Comparison of ENCODE assay signal across 8 cellular contexts in the genomic region with DNA sequence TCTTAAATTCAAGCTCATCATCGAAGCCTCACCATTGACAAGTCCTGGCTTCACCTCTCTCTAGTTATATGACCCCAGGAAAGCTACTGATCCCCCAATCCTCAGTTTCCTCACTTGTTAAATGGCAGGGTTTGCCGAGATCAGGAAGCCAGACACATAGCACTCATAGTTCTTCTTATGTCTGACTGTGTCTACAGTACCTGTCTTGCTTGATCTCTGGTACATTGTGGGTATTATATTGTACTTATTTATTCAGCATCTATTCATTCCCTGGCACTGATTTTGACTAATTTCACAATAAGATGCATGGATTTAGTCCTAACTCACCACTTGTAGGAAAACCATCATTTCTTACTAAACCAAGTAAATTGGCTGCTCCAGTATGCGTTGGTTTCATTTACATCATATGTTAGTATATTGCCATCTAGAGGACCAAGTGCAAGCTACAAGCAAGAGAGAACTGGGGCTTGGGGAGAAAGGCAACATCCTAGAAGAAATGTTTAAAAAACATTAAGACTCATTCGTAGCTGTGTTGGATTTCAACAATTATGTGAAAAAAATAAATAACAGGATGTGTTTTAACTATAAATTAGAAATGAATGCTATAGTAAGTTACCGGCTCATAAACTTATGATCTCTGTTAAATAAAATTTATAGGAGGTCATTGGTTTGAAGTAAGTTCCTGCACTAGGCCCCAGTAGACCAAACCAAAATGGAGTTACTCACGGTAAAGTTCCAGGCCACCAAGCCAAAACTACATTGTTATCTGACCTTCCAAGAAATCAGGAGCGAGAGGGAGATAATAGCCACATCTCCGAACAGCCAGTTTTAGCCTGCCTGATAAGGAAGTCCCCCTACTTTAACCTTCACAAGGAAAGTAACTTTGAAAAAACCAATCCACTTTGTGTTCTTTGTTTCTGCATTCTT. TPM values are rescaled to one million over a fixed set of nuclear protein-coding genes. Genes with fewer than 3 reads are reported as not detected.
A peak's percentile ranks its signal among the peaks of the same experiment; 100 is the strongest.
DNase-seq lines count a peak whose midpoint lies in the region; ATAC-seq and TF ChIP-seq lines count a peak whose summit lies in the region.
"Not testable (repeated sequence)": the region's sequence is repeated elsewhere in the genome, so short reads cannot be mapped to it uniquely, and the experiment has no call there.

No MANE protein-coding gene starts in this region.

- H3K9me3 ChIP-seq in ascending aorta; lung (ENCODE audit: control insufficient read depth in 2 of 2, insufficient read depth in 1 of 2, low read length in 1 of 2): not testable (repeated sequence)

- peak; percentile 25 to 69 (median 61) for TF ChIP-seq CTCF in ascending aorta (IDR thresholded peaks at IDR 0.05)
- TF ChIP-seq CTCF in fibroblast of pulmonary artery (IDR thresholded peaks at IDR 0.05; ENCODE audit: low read length, missing control alignments): peak; percentile 51
- TF ChIP-seq CTCF in lung (IDR thresholded peaks at IDR 0.05; ENCODE audit: control extremely low read depth, extremely low read depth): peak; percentile 41

- not testable (repeated sequence) for H3K4me3 ChIP-seq in ascending aorta; fibroblast of pulmonary artery (replicated peaks; ENCODE audit: low read depth, low read length); lung

- DNase-seq in CD1c-positive myeloid dendritic cell (ENCODE audit: extremely low spot score) (peak; percentile 54), NCI-H1092 (lab: John Stamatoyannopoulos, UW) (peak; percentile 3), SHP77 (lab: John Stamatoyannopoulos, UW) (peak; percentile 48 to 55), fibroblast of pulmonary artery (ENCODE audit: low read depth) (peak; percentile 88)
- not testable (repeated sequence) for DNase-seq in ascending aorta (ENCODE audit: low spot score in 2 of 2); lung (ENCODE audit: low spot score)
- DNase-seq in stimulated activated CD4-positive, alpha-beta T cell treated with anti-CD3 and anti-CD28 coated beads, Interleukin-4, amount 100 ng/mL, for 24 hours: peak; percentile 6

- intact Hi-C loops in ascending aorta (cut with DNase I): not testable (repeated sequence)

- WGBS in lung, 2 donors: 48 to 61% methylated on average over 7 to 8 of the region's 8 CpGs

- not testable (repeated sequence) for H3K27ac ChIP-seq in ascending aorta; lung (ENCODE audit: low read depth in 1 of 2, low read length in 1 of 2)

- H3K4me1 ChIP-seq in ascending aorta; lung (ENCODE audit: control insufficient read depth in 2 of 2, insufficient read depth in 2 of 2, low read length in 2 of 2): not testable (repeated sequence)

- H3K36me3 ChIP-seq in ascending aorta; lung (ENCODE audit: control insufficient read depth in 2 of 2, insufficient read depth in 2 of 2, low read length in 2 of 2): not testable (repeated sequence)

- ATAC-seq in GM21526 (IDR thresholded peaks at IDR 0.05; ENCODE audit: low FRiP score, unreplicated experiment) (peak; percentile 58), lung (ENCODE audit: insufficient read depth, low FRiP score) (peak; percentile 56)

- not testable (repeated sequence) for H3K27me3 ChIP-seq in ascending aorta; lung (ENCODE audit: control insufficient read depth, insufficient read depth)

RNA-seq across cellular contexts. Expression of a gene that starts 36.7 kb away (rescaled TPM):
- total RNA-seq in ascending aorta (5.5 TPM), lung (10 to 100 TPM; 18.9 to 80.8 TPM)
- polyA plus RNA-seq in lung: 1 to 10 TPM; 2.7 to 7.0 TPM

RNA-seq across cellular contexts. Expression of a gene that starts 59.1 kb away (rescaled TPM):
- total RNA-seq in ascending aorta: 3.7 TPM
- total RNA-seq in lung: 1 to 10 TPM; 8.6 to 8.7 TPM
- 1 to 10 TPM in 1 of 2 donors, under 1 TPM in 1; 0.48 to 8.7 TPM for polyA plus RNA-seq in lung
